Comparison of ENCODE assay signal across 1 cellular context in the genomic region with DNA sequence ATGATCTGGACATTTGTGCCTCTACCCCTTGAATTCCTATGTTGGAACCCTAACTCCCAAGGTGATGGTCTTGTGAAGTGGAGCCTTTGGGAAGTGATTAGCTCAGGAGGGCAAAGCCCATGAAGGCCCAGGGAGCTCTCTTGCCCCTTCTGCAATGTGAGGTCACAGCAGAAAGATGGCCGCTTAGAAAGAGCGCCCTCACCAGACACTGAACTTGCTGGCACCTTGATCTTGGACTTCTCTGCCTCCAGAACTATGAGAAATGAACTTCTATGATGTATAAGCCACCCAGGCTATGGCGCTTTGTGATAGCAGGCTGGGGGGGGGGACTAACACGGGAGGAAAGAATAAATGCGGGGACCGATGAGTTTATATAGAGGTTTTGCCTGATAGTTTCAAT.
TF ChIP-seq lines count a peak whose summit lies in the region.

No MANE protein-coding gene starts in this region.

TF ChIP-seq in H1, 55 proteins besides CTCF, POLR2A, EP300 and RAD21:
- TF ChIP-seq FOSL1 (IDR thresholded peaks at IDR 0.05; ENCODE audit: insufficient read depth, low read depth, low read length) (no peak), PHF8 (conservative IDR thresholded peaks at IDR 0.05; ENCODE audit: low read depth, low read length) (no peak), YY1 (IDR thresholded peaks at IDR 0.05; ENCODE audit: low read depth, low read length) (peak; percentile 73)
